ENCODE assay signal across 9 cellular contexts in genomic region chr19:18167975-18168645, GRCh38. TPM values are rescaled to one million over a fixed set of nuclear protein-coding genes. Genes with fewer than 3 reads are reported as not detected.
DNase-seq lines count a peak whose midpoint lies in the region; ATAC-seq, FAIRE-seq and TF ChIP-seq lines count a peak whose summit lies in the region.
"Had no signal": no experiment of that assay in that cellular context is flagged by ENCODE, and none has a peak within 500 bp of the region (broad histone marks: within the 10 kb centered on the region; RNA-seq: fewer than 3 reads in every experiment).

No MANE protein-coding gene starts in this region.

- H3K27me3 Mint-ChIP-seq in activated B cell treated with CpG ODN at 0.5 μM for 24 hours, result no peaks in the 10 kb centered on the region
- no peaks in the 10 kb centered on the region for H3K27me3 Mint-ChIP-seq in chondrocyte (ENCODE audit: low read depth)

- intact Hi-C loops in activated B cell treated with CpG ODN at 0.5 μM for 24 hours (cut with micrococcal nuclease), result loop anchor here (1.0 to 2.0 kb wide), 4 partner anchors 15 to 167 kb away; no protein-coding TSS in a partner anchor

- H3K36me3 Mint-ChIP-seq in activated B cell treated with CpG ODN at 0.5 μM for 24 hours (ENCODE audit: low read depth) (peaks cover 30% of the 10 kb centered on the region), chondrocyte (ENCODE audit: low read depth) (peaks cover 28% of the 10 kb centered on the region)

- ATAC-seq in activated B cell treated with CpG ODN at 0.5 μM for 24 hours (ENCODE audit: low read depth) (peak; percentile 34), GM18907 (IDR thresholded peaks at IDR 0.05; ENCODE audit: unreplicated experiment) (no peak)

- FAIRE-seq in urothelium cell line (lab: Jason Lieb, UNC), result no peak
- FAIRE-seq: TTC549 had no signal

- H3K4me1 Mint-ChIP-seq in activated B cell treated with CpG ODN at 0.5 μM for 24 hours (peaks cover 53% of the 10 kb centered on the region), chondrocyte (ENCODE audit: low read depth) (no peaks in the 10 kb centered on the region)

- H3K4me3 Mint-ChIP-seq in activated B cell treated with CpG ODN at 0.5 μM for 24 hours (peak overlapping the region; percentile 66), chondrocyte (ENCODE audit: unreplicated experiment) (no peak overlapping the region)

- DNase-seq in GDM1 (lab: John Stamatoyannopoulos, UW), result peak; percentile 39
- peak; percentile 99 for DNase-seq in HuH-7.5 (ENCODE audit: low spot score)
- DNase-seq in activated B cell treated with CpG ODN at 0.5 μM for 24 hours, result peak; percentile 52
- no peak for DNase-seq in chondrocyte (ENCODE audit: low spot score)
- peak; percentile 13 for DNase-seq in midbrain (lab: John Stamatoyannopoulos, UW)
- peak; percentile 58 for DNase-seq in urothelium cell line (ENCODE audit: low spot score)
- no peak for DNase-seq in inferior parietal cortex (ENCODE audit: extremely low spot score)

- peak; percentile 44 for TF ChIP-seq CTCF in activated B cell treated with CpG ODN at 0.5 μM for 24 hours (IDR thresholded peaks at IDR 0.05)
- peak; percentile 84 for TF ChIP-seq CTCF in chondrocyte (IDR thresholded peaks at IDR 0.05)

- POLR2A ChIA-PET in activated B cell treated with CpG ODN at 0.5 μM for 24 hours (lab: Charles Lee), result interaction anchor here (0.6 to 11.9 kb wide), 16 partner anchors 13 to 167 kb away, joined by 3 to 437 read pairs (median 4); partner anchors contain the start of genes ARRDC2, MPV17L2, PIK3R2 and RAB3A

- H3K27ac Mint-ChIP-seq in activated B cell treated with CpG ODN at 0.5 μM for 24 hours, result peak overlapping the region; percentile 82
- H3K27ac Mint-ChIP-seq in chondrocyte (ENCODE audit: unreplicated experiment), result no peak overlapping the region

- CTCF ChIA-PET in activated B cell treated with CpG ODN at 0.5 μM for 24 hours (lab: Charles Lee), result interaction anchor here (0.6 to 2.5 kb wide), 15 partner anchors 10 to 230 kb away, joined by 3 to 19 read pairs (median 4); partner anchors contain the start of genes MPV17L2 and RAB3A

- H3K9me3 Mint-ChIP-seq in activated B cell treated with CpG ODN at 0.5 μM for 24 hours (no peaks in the 10 kb centered on the region), chondrocyte (ENCODE audit: low read depth) (no peaks in the 10 kb centered on the region)

RNA-seq across cellular contexts. Expression of gene IFI30, which starts 5.5 kb away (rescaled TPM):
- total RNA-seq in activated B cell treated with CpG ODN at 0.5 μM for 24 hours, result 251 and 255 TPM in 2 replicates
- 0.33 to 2.1 TPM (median 1.7 TPM) in 3 replicates for total RNA-seq in chondrocyte

RNA-seq across cellular contexts. Expression of gene PIK3R2, which starts 15.1 kb away (rescaled TPM):
- total RNA-seq in activated B cell treated with CpG ODN at 0.5 μM for 24 hours (12.0 and 12.7 TPM in 2 replicates), chondrocyte (67.6 to 96.3 TPM (median 73.1 TPM) in 3 replicates)

RNA-seq across cellular contexts. Expression of gene MPV17L2, which starts 24.9 kb away (rescaled TPM):
- total RNA-seq in activated B cell treated with CpG ODN at 0.5 μM for 24 hours, result 17.3 and 17.9 TPM in 2 replicates
- total RNA-seq in chondrocyte, result 10.9 to 14.2 TPM (median 12.8 TPM) in 3 replicates

RNA-seq across cellular contexts. Expression of gene RAB3A, which starts 35.7 kb away (rescaled TPM):
- total RNA-seq in activated B cell treated with CpG ODN at 0.5 μM for 24 hours (3.8 and 4.1 TPM in 2 replicates), chondrocyte (3.4 to 6.1 TPM (median 3.8 TPM) in 3 replicates)

RNA-seq across cellular contexts. Expression of gene PDE4C, which starts 58.1 kb away (rescaled TPM):
- total RNA-seq in activated B cell treated with CpG ODN at 0.5 μM for 24 hours, result not detected in 2 replicates
- total RNA-seq in chondrocyte, result 2.9 to 3.4 TPM in 2 of 3 replicates, not detected in the other

Comparison
In these comparisons a context has a peak if more than half of its experiments do, and no peak if none do; other contexts are left out.
1. DNase-seq: peak in GDM1 (single experiment), HuH-7.5 (single experiment), activated B cell treated with CpG ODN at 0.5 μM for 24 hours (single experiment), midbrain (single experiment) and urothelium cell line (single experiment); none in chondrocyte (single experiment) and inferior parietal cortex (single experiment).
2. RNA of gene IFI30, which starts 5.5 kb away (total RNA-seq): 251 to 255 TPM in activated B cell treated with CpG ODN at 0.5 μM for 24 hours; 0.33 to 2.1 TPM in chondrocyte; every median in the first group is over 10 times any median in the second.